Comparison of ENCODE assay signal across 1 cellular context in the genomic region with DNA sequence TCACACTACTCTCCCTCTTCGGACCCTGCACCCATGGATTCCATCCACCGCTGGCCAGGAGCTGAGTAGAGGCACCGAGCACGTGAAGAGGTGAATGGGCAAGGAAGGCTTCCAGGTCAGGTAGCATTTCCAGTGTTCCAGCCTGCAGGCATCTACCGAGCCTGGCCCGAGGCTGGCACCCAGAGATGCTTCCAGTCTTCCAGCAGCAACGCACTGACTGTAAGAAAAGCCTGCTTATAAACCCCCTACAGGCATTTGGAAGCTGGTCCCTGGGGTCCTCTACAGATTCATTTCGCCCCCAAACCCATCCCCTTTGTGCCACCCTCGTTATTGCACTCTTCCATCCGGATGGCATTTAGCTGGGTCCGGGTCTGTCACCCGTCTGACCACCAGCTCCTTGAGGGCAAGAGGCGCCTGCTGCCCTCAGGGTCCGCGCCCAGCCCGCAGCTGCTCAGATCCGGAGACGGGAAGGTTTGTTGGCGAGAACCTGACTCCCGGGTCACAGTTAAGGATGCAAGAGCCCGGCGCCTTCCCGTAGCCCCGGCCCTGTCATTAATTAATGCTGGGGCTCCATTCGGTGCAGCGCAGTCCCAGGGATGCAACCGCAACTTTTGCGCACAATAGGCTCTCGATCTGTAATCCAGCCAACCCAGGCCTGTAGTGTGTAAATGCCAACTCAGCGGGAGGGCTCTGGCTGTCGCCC.
A peak's percentile ranks its signal among the peaks of the same experiment; 100 is the strongest.
TF ChIP-seq lines count a peak whose summit lies in the region.

No MANE protein-coding gene starts in this region.

TF ChIP-seq in HepG2, 621 proteins besides CTCF, POLR2A, EP300 and RAD21 (continued from another document and continues in another):
- TF ChIP-seq, protein P1, sequence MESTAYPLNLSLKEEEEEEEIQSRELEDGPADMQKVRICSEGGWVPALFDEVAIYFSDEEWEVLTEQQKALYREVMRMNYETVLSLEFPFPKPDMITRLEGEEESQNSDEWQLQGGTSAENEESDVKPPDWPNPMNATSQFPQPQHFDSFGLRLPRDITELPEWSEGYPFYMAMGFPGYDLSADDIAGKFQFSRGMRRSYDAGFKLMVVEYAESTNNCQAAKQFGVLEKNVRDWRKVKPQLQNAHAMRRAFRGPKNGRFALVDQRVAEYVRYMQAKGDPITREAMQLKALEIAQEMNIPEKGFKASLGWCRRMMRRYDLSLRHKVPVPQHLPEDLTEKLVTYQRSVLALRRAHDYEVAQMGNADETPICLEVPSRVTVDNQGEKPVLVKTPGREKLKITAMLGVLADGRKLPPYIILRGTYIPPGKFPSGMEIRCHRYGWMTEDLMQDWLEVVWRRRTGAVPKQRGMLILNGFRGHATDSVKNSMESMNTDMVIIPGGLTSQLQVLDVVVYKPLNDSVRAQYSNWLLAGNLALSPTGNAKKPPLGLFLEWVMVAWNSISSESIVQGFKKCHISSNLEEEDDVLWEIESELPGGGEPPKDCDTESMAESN (CRISPR knock-in tag; conservative IDR thresholded peaks at IDR 0.05) = 0 out of 2 replicates have a peak, but pooled peaks have one; percentile 2
- TF ChIP-seq, protein P2, sequence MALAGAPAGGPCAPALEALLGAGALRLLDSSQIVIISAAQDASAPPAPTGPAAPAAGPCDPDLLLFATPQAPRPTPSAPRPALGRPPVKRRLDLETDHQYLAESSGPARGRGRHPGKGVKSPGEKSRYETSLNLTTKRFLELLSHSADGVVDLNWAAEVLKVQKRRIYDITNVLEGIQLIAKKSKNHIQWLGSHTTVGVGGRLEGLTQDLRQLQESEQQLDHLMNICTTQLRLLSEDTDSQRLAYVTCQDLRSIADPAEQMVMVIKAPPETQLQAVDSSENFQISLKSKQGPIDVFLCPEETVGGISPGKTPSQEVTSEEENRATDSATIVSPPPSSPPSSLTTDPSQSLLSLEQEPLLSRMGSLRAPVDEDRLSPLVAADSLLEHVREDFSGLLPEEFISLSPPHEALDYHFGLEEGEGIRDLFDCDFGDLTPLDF (CRISPR knock-in tag; IDR thresholded peaks at IDR 0.05) = no peak
- TF ChIP-seq ZNF850 (CRISPR knock-in tag; conservative IDR thresholded peaks at IDR 0.05) (no peak), ZNF761 (CRISPR knock-in tag; conservative IDR thresholded peaks at IDR 0.05) (0 out of 2 replicates have a peak, but pooled peaks have one; percentile 32), ZNF768 (CRISPR knock-in tag; IDR thresholded peaks at IDR 0.05) (no peak), ZNF230 (CRISPR knock-in tag; IDR thresholded peaks at IDR 0.05) (0 out of 2 replicates have a peak, but pooled peaks have one; percentile 41), TMF1 (CRISPR knock-in tag; IDR thresholded peaks at IDR 0.05; ENCODE audit: low read depth) (peak; percentile 10; the same call in 1 of the 2 replicates), HES4 (CRISPR knock-in tag; IDR thresholded peaks at IDR 0.05; ENCODE audit: borderline replicate concordance) (no peak), ZNF274 (CRISPR knock-in tag; IDR thresholded peaks at IDR 0.05) (no peak), FOXA1 (IDR thresholded peaks at IDR 0.05) (no peak), FOXA1 (CRISPR knock-in tag; IDR thresholded peaks at IDR 0.05) (no peak), ZBTB3 (CRISPR knock-in tag; IDR thresholded peaks at IDR 0.05; ENCODE audit: borderline replicate concordance, low read depth) (0 out of 2 replicates have a peak, but pooled peaks have one; percentile 25), ZNF317 (CRISPR knock-in tag; IDR thresholded peaks at IDR 0.05) (no peak), MYC (CRISPR knock-in tag; IDR thresholded peaks at IDR 0.05; ENCODE audit: borderline replicate concordance) (no peak; the same call in 1 of the 2 replicates), MTF2 (CRISPR knock-in tag; IDR thresholded peaks at IDR 0.05; ENCODE audit: borderline replicate concordance) (peak; percentile 41; the same call in 1 of the 2 replicates), ZFP36L1 (CRISPR knock-in tag; IDR thresholded peaks at IDR 0.05) (no peak), AGO1 (IDR thresholded peaks at IDR 0.05; ENCODE audit: low read depth, low read length, poor library complexity, severe bottlenecking) (no peak), ZNF292 (CRISPR knock-in tag; IDR thresholded peaks at IDR 0.05; ENCODE audit: borderline replicate concordance, low read depth) (no peak), IRX3 (CRISPR knock-in tag; IDR thresholded peaks at IDR 0.05; ENCODE audit: borderline replicate concordance, low read depth) (no peak), ZNF33A (CRISPR knock-in tag; IDR thresholded peaks at IDR 0.05; ENCODE audit: borderline replicate concordance) (no peak), ZNF747 (CRISPR knock-in tag; IDR thresholded peaks at IDR 0.05; ENCODE audit: borderline replicate concordance) (no peak), MEIS1 (CRISPR knock-in tag; IDR thresholded peaks at IDR 0.05; ENCODE audit: borderline replicate concordance) (0 out of 2 replicates have a peak, but pooled peaks have one; percentile 20), SALL1 (CRISPR knock-in tag; IDR thresholded peaks at IDR 0.05) (no peak), BORCS8-MEF2B (CRISPR knock-in tag; IDR thresholded peaks at IDR 0.05) (no peak), SOX13 (IDR thresholded peaks at IDR 0.05) (no peak), SOX13 (CRISPR knock-in tag; conservative IDR thresholded peaks at IDR 0.05 in 1 of 2, IDR thresholded peaks at IDR 0.05 in 1 of 2) (no peak), ZNF383 (CRISPR knock-in tag; IDR thresholded peaks at IDR 0.05; ENCODE audit: borderline replicate concordance) (0 out of 2 replicates have a peak, but pooled peaks have one; percentile 70), CHD4 (IDR thresholded peaks at IDR 0.05; ENCODE audit: borderline replicate concordance, low read length) (no peak), JDP2 (CRISPR knock-in tag; IDR thresholded peaks at IDR 0.05; ENCODE audit: borderline replicate concordance) (no peak), FOXC1 (CRISPR knock-in tag; IDR thresholded peaks at IDR 0.05; ENCODE audit: borderline replicate concordance) (no peak), MAFK (conservative IDR thresholded peaks at IDR 0.05 in 1 of 2, IDR thresholded peaks at IDR 0.05 in 1 of 2; ENCODE audit: low read length in 2 of 2) (peak in 1 of 2 experiments; percentile 15; a peak in 2 of 4 replicates), ZNF30 (CRISPR knock-in tag; IDR thresholded peaks at IDR 0.05) (no peak), ZNF563 (CRISPR knock-in tag; IDR thresholded peaks at IDR 0.05) (peak; percentile 23; the same call in 1 of the 2 replicates), ZIK1 (CRISPR knock-in tag; IDR thresholded peaks at IDR 0.05; ENCODE audit: borderline replicate concordance, low read depth) (no peak), NR2F6 (IDR thresholded peaks at IDR 0.05) (no peak), NR2F6 (CRISPR knock-in tag; IDR thresholded peaks at IDR 0.05) (no peak), FLYWCH1 (CRISPR knock-in tag; IDR thresholded peaks at IDR 0.05) (no peak), SCMH1 (CRISPR knock-in tag; IDR thresholded peaks at IDR 0.05; ENCODE audit: borderline replicate concordance) (no peak), NFYC (CRISPR knock-in tag; IDR thresholded peaks at IDR 0.05) (no peak), SP140L (CRISPR knock-in tag; IDR thresholded peaks at IDR 0.05; ENCODE audit: borderline replicate concordance) (no peak), PAWR (CRISPR knock-in tag; IDR thresholded peaks at IDR 0.05; ENCODE audit: borderline replicate concordance) (no peak), ZNF543 (CRISPR knock-in tag; IDR thresholded peaks at IDR 0.05) (0 out of 2 replicates have a peak, but pooled peaks have one; percentile 9), TBX3 (IDR thresholded peaks at IDR 0.05; ENCODE audit: borderline replicate concordance) (no peak), NBN (conservative IDR thresholded peaks at IDR 0.05) (no peak)
- TF ChIP-seq, protein P3, sequence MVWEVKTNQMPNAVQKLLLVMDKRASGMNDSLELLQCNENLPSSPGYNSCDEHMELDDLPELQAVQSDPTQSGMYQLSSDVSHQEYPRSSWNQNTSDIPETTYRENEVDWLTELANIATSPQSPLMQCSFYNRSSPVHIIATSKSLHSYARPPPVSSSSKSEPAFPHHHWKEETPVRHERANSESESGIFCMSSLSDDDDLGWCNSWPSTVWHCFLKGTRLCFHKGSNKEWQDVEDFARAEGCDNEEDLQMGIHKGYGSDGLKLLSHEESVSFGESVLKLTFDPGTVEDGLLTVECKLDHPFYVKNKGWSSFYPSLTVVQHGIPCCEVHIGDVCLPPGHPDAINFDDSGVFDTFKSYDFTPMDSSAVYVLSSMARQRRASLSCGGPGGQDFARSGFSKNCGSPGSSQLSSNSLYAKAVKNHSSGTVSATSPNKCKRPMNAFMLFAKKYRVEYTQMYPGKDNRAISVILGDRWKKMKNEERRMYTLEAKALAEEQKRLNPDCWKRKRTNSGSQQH (CRISPR knock-in tag; IDR thresholded peaks at IDR 0.05; ENCODE audit: low read depth) = no peak
- TF ChIP-seq, protein P4, sequence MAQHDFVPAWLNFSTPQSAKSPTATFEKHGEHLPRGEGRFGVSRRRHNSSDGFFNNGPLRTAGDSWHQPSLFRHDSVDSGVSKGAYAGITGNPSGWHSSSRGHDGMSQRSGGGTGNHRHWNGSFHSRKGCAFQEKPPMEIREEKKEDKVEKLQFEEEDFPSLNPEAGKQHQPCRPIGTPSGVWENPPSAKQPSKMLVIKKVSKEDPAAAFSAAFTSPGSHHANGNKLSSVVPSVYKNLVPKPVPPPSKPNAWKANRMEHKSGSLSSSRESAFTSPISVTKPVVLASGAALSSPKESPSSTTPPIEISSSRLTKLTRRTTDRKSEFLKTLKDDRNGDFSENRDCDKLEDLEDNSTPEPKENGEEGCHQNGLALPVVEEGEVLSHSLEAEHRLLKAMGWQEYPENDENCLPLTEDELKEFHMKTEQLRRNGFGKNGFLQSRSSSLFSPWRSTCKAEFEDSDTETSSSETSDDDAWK (CRISPR knock-in tag; IDR thresholded peaks at IDR 0.05) = no peak
- TF ChIP-seq, protein P5, sequence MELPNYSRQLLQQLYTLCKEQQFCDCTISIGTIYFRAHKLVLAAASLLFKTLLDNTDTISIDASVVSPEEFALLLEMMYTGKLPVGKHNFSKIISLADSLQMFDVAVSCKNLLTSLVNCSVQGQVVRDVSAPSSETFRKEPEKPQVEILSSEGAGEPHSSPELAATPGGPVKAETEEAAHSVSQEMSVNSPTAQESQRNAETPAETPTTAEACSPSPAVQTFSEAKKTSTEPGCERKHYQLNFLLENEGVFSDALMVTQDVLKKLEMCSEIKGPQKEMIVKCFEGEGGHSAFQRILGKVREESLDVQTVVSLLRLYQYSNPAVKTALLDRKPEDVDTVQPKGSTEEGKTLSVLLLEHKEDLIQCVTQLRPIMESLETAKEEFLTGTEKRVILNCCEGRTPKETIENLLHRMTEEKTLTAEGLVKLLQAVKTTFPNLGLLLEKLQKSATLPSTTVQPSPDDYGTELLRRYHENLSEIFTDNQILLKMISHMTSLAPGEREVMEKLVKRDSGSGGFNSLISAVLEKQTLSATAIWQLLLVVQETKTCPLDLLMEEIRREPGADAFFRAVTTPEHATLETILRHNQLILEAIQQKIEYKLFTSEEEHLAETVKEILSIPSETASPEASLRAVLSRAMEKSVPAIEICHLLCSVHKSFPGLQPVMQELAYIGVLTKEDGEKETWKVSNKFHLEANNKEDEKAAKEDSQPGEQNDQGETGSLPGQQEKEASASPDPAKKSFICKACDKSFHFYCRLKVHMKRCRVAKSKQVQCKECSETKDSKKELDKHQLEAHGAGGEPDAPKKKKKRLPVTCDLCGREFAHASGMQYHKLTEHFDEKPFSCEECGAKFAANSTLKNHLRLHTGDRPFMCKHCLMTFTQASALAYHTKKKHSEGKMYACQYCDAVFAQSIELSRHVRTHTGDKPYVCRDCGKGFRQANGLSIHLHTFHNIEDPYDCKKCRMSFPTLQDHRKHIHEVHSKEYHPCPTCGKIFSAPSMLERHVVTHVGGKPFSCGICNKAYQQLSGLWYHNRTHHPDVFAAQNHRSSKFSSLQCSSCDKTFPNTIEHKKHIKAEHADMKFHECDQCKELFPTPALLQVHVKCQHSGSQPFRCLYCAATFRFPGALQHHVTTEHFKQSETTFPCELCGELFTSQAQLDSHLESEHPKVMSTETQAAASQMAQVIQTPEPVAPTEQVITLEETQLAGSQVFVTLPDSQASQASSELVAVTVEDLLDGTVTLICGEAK (IDR thresholded peaks at IDR 0.05) = no peak
- TF ChIP-seq, protein P5 (CRISPR knock-in tag; IDR thresholded peaks at IDR 0.05) = 0 out of 2 replicates have a peak, but pooled peaks have one; percentile 8
- TF ChIP-seq, protein P6, sequence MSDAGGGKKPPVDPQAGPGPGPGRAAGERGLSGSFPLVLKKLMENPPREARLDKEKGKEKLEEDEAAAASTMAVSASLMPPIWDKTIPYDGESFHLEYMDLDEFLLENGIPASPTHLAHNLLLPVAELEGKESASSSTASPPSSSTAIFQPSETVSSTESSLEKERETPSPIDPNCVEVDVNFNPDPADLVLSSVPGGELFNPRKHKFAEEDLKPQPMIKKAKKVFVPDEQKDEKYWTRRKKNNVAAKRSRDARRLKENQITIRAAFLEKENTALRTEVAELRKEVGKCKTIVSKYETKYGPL (CRISPR knock-in tag; IDR thresholded peaks at IDR 0.05) = no peak
- TF ChIP-seq, protein P7, sequence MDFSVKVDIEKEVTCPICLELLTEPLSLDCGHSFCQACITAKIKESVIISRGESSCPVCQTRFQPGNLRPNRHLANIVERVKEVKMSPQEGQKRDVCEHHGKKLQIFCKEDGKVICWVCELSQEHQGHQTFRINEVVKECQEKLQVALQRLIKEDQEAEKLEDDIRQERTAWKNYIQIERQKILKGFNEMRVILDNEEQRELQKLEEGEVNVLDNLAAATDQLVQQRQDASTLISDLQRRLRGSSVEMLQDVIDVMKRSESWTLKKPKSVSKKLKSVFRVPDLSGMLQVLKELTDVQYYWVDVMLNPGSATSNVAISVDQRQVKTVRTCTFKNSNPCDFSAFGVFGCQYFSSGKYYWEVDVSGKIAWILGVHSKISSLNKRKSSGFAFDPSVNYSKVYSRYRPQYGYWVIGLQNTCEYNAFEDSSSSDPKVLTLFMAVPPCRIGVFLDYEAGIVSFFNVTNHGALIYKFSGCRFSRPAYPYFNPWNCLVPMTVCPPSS (IDR thresholded peaks at IDR 0.05) = no peak
